ENCODE assay signal across 8 cellular contexts in the genomic region with DNA sequence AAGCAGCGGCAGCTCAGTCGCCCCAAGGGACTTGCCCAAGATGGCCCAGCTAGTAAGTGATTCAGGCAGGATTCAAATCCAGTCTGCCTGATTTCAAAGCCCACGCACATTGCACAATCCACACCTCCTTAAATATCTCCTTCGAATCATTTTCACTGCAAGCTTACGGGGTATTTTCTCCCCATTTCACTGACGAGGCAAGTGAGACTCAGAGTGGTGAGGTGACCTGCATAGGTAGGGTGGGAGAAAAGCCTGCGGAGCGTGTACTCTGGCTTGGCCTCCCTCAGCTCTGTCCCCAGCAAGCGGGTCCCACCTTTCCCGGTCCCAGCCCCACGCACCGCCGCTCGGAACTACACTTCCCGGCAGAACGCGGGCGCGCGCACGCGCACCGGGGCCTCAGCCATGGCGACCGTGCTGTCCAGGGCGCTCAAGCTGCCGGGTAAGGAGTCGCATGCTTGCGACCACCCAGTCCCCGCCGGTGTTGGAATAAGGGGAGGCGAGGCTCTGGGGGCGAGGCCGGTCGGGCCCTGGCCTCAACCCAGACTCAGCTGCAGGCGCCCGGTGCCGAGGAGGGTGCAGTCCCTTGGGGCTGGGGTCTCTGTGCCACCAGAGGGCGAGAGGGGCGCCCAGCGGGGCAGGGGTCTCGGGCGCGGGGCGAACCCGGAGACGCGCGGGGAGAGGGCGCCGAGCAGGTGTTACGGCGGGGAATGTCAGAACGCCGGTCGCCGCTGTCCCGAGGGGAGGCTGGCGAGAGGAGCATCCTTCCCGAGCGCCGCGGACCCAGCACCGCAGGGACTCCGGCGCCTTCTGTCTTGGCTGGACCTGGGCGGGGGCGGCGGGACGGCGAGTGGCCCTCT. TPM values are rescaled to one million over a fixed set of nuclear protein-coding genes. Genes with fewer than 3 reads are reported as not detected.
A peak's percentile ranks its signal among the peaks of the same experiment; 100 is the strongest.
DNase-seq lines count a peak whose midpoint lies in the region; ATAC-seq and TF ChIP-seq lines count a peak whose summit lies in the region.

TSS of gene FAM234B (plus strand) at position 380 of the 857 bp plus-strand sequence. CDS start at position 403, 23 bp downstream.

- H3K27ac ChIP-seq in muscle layer of colon (ENCODE audit: low read depth, low read length), result peak within 1 kb of the TSS; percentile 89

- peak within 1 kb of the TSS in 6 of 7 donors; percentile 45 to 81 (median 64) for H3K27ac Mint-ChIP-seq in CD14-positive monocyte

- H3K27me3 ChIP-seq in muscle layer of colon (ENCODE audit: control insufficient read depth in 1 of 2, insufficient read depth in 2 of 2, low read length in 2 of 2), result no peaks in the 10 kb centered on the region

- peaks cover 13% of the 10 kb centered on the region for H3K4me1 Mint-ChIP-seq in CD14-positive monocyte

- intact Hi-C loops in CD14-positive monocyte (cut with micrococcal nuclease), result no loop called here

- peaks cover 0 to 8% (median 4%) of the 10 kb centered on the region in 3 donors for H3K27me3 Mint-ChIP-seq in CD14-positive monocyte (ENCODE audit: low read depth in 3 of 3)

- no peaks in the 10 kb centered on the region for H3K9me3 ChIP-seq in muscle layer of colon (ENCODE audit: low read length)

- H3K4me3 Mint-ChIP-seq in CD14-positive monocyte, result peak within 1 kb of the TSS; percentile 85 to 89

- no peaks in the 10 kb centered on the region for H3K36me3 ChIP-seq in muscle layer of colon (ENCODE audit: insufficient read depth, low read length)

- TF ChIP-seq CTCF in CD14-positive monocyte (IDR thresholded peaks at IDR 0.05), result no peak

- no peaks in the 10 kb centered on the region for H3K36me3 Mint-ChIP-seq in CD14-positive monocyte

- peaks cover 6 to 9% (median 8%) of the 10 kb centered on the region in 7 donors for H3K9me3 Mint-ChIP-seq in CD14-positive monocyte

- peak within 1 kb of the TSS; percentile 81 to 100 for H3K4me3 ChIP-seq in muscle layer of colon (ENCODE audit: low read depth in 1 of 2, low read length in 2 of 2)

- DNase-seq in CD14-positive monocyte (ENCODE audit: low spot score) (peak; percentile 62), GM19240 (ENCODE audit: insufficient read length, low spot score) (peak; percentile 67), NOMO-1 treated with dmso at 0.1 percent for 144 hours (lab: John Stamatoyannopoulos, UW; ENCODE audit: unreplicated experiment) (peak; percentile 6)
- peak; percentile 78 for DNase-seq in activated T-cell treated with anti-CD3 and anti-CD28 coated beads, Interleukin-2, amount 50 U/mL, for 1 hour
- peak; percentile 84 for DNase-seq in stimulated activated CD8-positive, alpha-beta memory T cell treated with anti-CD3 and anti-CD28 coated beads, Interleukin-4, amount 100 ng/mL, for 48 hours

- peaks cover 14% of the 10 kb centered on the region for H3K4me1 ChIP-seq in muscle layer of colon (ENCODE audit: insufficient read depth, low read length)

- ATAC-seq in HG03460 (IDR thresholded peaks at IDR 0.05; ENCODE audit: unreplicated experiment) (peak; percentile 86), esophagus mucosa (peak; percentile 87)

- peak within 1 kb of the TSS; percentile 8 for H3K9ac ChIP-seq in muscle layer of colon (ENCODE audit: low read length)

RNA-seq across cellular contexts. Expression of gene FAM234B, which starts in this region (rescaled TPM):
- 1 to 10 TPM; 1.6 to 3.2 TPM for polyA plus RNA-seq in CD14-positive monocyte
- 2.4 TPM for total RNA-seq in esophagus mucosa

Comparison
In these comparisons a context has a peak if more than half of its experiments do, and no peak if none do; other contexts are left out.
1. Peak in every context shown above with its lines: DNase-seq, ATAC-seq, H3K4me3 ChIP-seq and H3K27ac ChIP-seq.
2. DNase-seq: peak in every context shown above with its lines; median percentile 84 in stimulated activated CD8-positive, alpha-beta memory T cell treated with anti-CD3 and anti-CD28 coated beads, Interleukin-4, amount 100 ng/mL, for 48 hours; 78 in activated T-cell treated with anti-CD3 and anti-CD28 coated beads, Interleukin-2, amount 50 U/mL, for 1 hour; 67 in GM19240; 62 in CD14-positive monocyte; 6 in NOMO-1 treated with dmso at 0.1 percent for 144 hours.